2 cellular contexts compared by ENCODE assay signal in genomic region chr9:109250771-109251079, GRCh38.
TF ChIP-seq lines count a peak whose summit lies in the region.

No MANE protein-coding gene starts in this region.

TF ChIP-seq in SK-N-SH, 30 proteins besides CTCF, POLR2A, EP300 and RAD21:
- TF ChIP-seq MAX (IDR thresholded peaks at IDR 0.05; ENCODE audit: low read depth) (no peak), NRF1 (IDR thresholded peaks at IDR 0.05; ENCODE audit: low read depth, low read length) (no peak), REST (IDR thresholded peaks at IDR 0.05; ENCODE audit: low read depth, low read length) (no peak)

TF ChIP-seq in SK-N-SH treated with all-trans-retinoic acid at 6 μM for 48 hours, 23 proteins besides CTCF, POLR2A, EP300 and RAD21:
- TF ChIP-seq CSRNP3 (CRISPR knock-in tag; IDR thresholded peaks at IDR 0.05) (no peak), ARNTL (CRISPR knock-in tag; IDR thresholded peaks at IDR 0.05; ENCODE audit: borderline replicate concordance, low read depth) (no peak)
TF ChIP-seq in SK-N-SH treated with all-trans-retinoic acid at 6 μM for 48 hours: peak in this region for 0.
